In the genomic region with DNA sequence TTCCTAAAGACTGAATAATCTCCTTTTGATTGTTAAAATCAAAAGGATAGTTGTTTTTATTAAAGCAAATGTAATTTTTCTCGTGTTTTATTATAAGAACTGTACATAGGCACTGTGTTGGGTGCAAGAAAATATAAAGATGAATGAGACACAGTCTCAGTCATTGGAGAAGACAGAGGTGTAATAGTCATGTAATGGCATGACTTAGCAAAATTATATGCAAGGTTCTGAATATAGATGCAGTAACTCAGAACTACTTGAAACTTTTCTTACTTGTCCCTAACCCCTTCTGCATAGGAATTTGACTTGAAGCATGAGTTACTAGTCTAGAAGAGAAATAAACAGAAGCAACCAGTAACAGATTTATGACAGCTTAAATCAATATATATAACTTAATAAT, we compare ENCODE assay signal across 16 cellular contexts. TPM values are rescaled to one million over a fixed set of nuclear protein-coding genes. Genes with fewer than 3 reads are reported as not detected.
DNase-seq lines count a peak whose midpoint lies in the region; ATAC-seq, FAIRE-seq and TF ChIP-seq lines count a peak whose summit lies in the region.
"Had no signal": no experiment of that assay in that cellular context is flagged by ENCODE, and none has a peak within 500 bp of the region (broad histone marks: within the 10 kb centered on the region; RNA-seq: fewer than 3 reads in every experiment).

No MANE protein-coding gene starts in this region.

- H3K9me3 ChIP-seq in HepG2 (ENCODE audit: low read length): no peaks in the 10 kb centered on the region
- H3K9me3 ChIP-seq in right lobe of liver: no peaks in the 10 kb centered on the region

- in situ Hi-C loops in HepG2 (cut with HindIII; ENCODE audit: extremely low pct_ligation_motif_present, low pct_unique_long_range_greater_than_20kb): no loop called here

- 94% methylated on average over 1 of the region's 1 CpG for WGBS in HepG2 (ENCODE audit: low lambda C conversion rate)
- WGBS in right lobe of liver (ENCODE audit: insufficient coverage, low coverage, low lambda C conversion rate, missing lambda C conversion rate): 71% methylated on average over 1 of the region's 1 CpG

- peaks cover 22% of the 10 kb centered on the region for H4K20me1 ChIP-seq in HepG2 (ENCODE audit: insufficient read depth, low read length)

- H2AFZ ChIP-seq in HepG2 (ENCODE audit: low read length): no peak overlapping the region

- H3K79me2 ChIP-seq in HepG2 (ENCODE audit: insufficient read depth, low read length): peaks cover 56% of the 10 kb centered on the region

- peaks cover 25% of the 10 kb centered on the region for H3K4me1 Mint-ChIP-seq in stimulated activated effector memory CD8-positive, alpha-beta T cell treated with anti-CD3 and anti-CD28 coated beads, Interleukin-12 subunit alpha, Interleukin-12 subunit beta, amount 100 ng/mL, for 72 hours
- H3K4me1 Mint-ChIP-seq: H9 had no signal

- ATAC-seq in HepG2: no peak
- no peak for ATAC-seq in right lobe of liver
- ATAC-seq in stimulated activated effector memory CD8-positive, alpha-beta T cell treated with anti-CD3 and anti-CD28 coated beads, Interleukin-12 subunit alpha, Interleukin-12 subunit beta, amount 100 ng/mL, for 72 hours: no peak

- DNase-seq in HepG2 (ENCODE audit: low spot score) (no peak), right lobe of liver (no peak), NCI-H460 (ENCODE audit: extremely low read depth, low read depth) (peak; percentile 17), erythroblast (lab: John Stamatoyannopoulos, UW) (peak; percentile 16 to 63), NK-92 (lab: John Stamatoyannopoulos, UW; ENCODE audit: unreplicated experiment) (no peak), NCI-H69 (lab: John Stamatoyannopoulos, UW) (no peak)
- no peak for DNase-seq in stimulated activated effector memory CD8-positive, alpha-beta T cell treated with anti-CD3 and anti-CD28 coated beads, Interleukin-12 subunit alpha, Interleukin-12 subunit beta, amount 100 ng/mL, for 72 hours (ENCODE audit: low spot score in 2 of 2)
- DNase-seq: CD4-positive, CD25-positive, alpha-beta regulatory T cell; DMS53; H9; NCI-H187; NCI-H345; OCI-M1; RPMI8226; SIG-M5 had no signal

- TF ChIP-seq CTCF in HepG2 (CRISPR knock-in tag; IDR thresholded peaks at IDR 0.05): no peak
- no peak for TF ChIP-seq CTCF in right lobe of liver (IDR thresholded peaks at IDR 0.05)

- H3K4me3 ChIP-seq in HepG2 (replicated peaks in 1 of 3; ENCODE audit: insufficient read depth in 1 of 3, low read depth in 2 of 3, low read length in 3 of 3) (no peak overlapping the region), right lobe of liver (no peak overlapping the region)

- CTCF ChIA-PET in HepG2 (lab: Yijun Ruan, JAX; ENCODE audit: low intra/inter-chr PET ratio, low total read pairs): no interaction called here

- no peak for TF ChIP-seq POLR2A in HepG2 (IDR thresholded peaks at IDR 0.05; ENCODE audit: insufficient read depth in 1 of 2, low read depth in 2 of 2, low read length in 2 of 2)
- no peak for TF ChIP-seq POLR2A in right lobe of liver (IDR thresholded peaks at IDR 0.05)
- TF ChIP-seq POLR2A in erythroblast (IDR thresholded peaks at IDR 0.05; ENCODE audit: low read length): no peak

- peaks cover 100% of the 10 kb centered on the region for H3K36me3 Mint-ChIP-seq in stimulated activated effector memory CD8-positive, alpha-beta T cell treated with anti-CD3 and anti-CD28 coated beads, Interleukin-12 subunit alpha, Interleukin-12 subunit beta, amount 100 ng/mL, for 72 hours

- POLR2A ChIA-PET in HepG2 (lab: Yijun Ruan, JAX): interaction anchor here (0.6 to 2.4 kb wide), 3 partner anchors 15 to 209 kb away, joined by 3 to 8 read pairs (median 3); partner anchors contain the start of genes SOD2 and WTAP

- TF ChIP-seq RAD21 in HepG2 (CRISPR knock-in tag; IDR thresholded peaks at IDR 0.05): no peak

- TF ChIP-seq EP300 in HepG2 (IDR thresholded peaks at IDR 0.05; ENCODE audit: low read depth in 2 of 2, low read length in 2 of 2) (no peak), HepG2 (CRISPR knock-in tag; IDR thresholded peaks at IDR 0.05; ENCODE audit: borderline replicate concordance) (no peak)

- intact Hi-C loops in HepG2 (cut with micrococcal nuclease; ENCODE audit: unreplicated experiment): no loop called here
- intact Hi-C loops in right lobe of liver (cut with DNase I): no loop called here

- peak overlapping the region; percentile 22 for H3K27ac ChIP-seq in HepG2 (ENCODE audit: extremely low read length, insufficient read depth, low read length)
- H3K27ac ChIP-seq in right lobe of liver: no peak overlapping the region

- no peak for FAIRE-seq in HepG2 (lab: Jason Lieb, UNC)

- H3K4me3 Mint-ChIP-seq in stimulated activated effector memory CD8-positive, alpha-beta T cell treated with anti-CD3 and anti-CD28 coated beads, Interleukin-12 subunit alpha, Interleukin-12 subunit beta, amount 100 ng/mL, for 72 hours: no peak overlapping the region
- H3K4me3 Mint-ChIP-seq: B cell; CD4-positive, CD25-positive, alpha-beta regulatory T cell; H9 had no signal

- no peaks in the 10 kb centered on the region for H3K9me3 Mint-ChIP-seq in stimulated activated effector memory CD8-positive, alpha-beta T cell treated with anti-CD3 and anti-CD28 coated beads, Interleukin-12 subunit alpha, Interleukin-12 subunit beta, amount 100 ng/mL, for 72 hours
- H3K9me3 Mint-ChIP-seq: CD4-positive, CD25-positive, alpha-beta regulatory T cell; H9 had no signal

- H3K9ac ChIP-seq in HepG2 (ENCODE audit: insufficient read depth, low read depth, low read length): no peak overlapping the region

- peaks cover 26 to 90% of the 10 kb centered on the region in 2 experiments for H3K36me3 ChIP-seq in HepG2 (replicated peaks in 1 of 2; ENCODE audit: control insufficient read depth in 1 of 2, insufficient read depth in 2 of 2, low read length in 2 of 2)
- H3K36me3 ChIP-seq in right lobe of liver: peaks cover 5 to 87% (median 38%) of the 10 kb centered on the region in 4 donors

- H3K4me1 ChIP-seq in HepG2 (ENCODE audit: insufficient read depth, low read length) (no peaks in the 10 kb centered on the region), right lobe of liver (no peaks in the 10 kb centered on the region)

- H3K4me2 ChIP-seq in HepG2 (ENCODE audit: low read depth, low read length): no peak overlapping the region

- H3K27me3 ChIP-seq in HepG2 (ENCODE audit: control insufficient read depth in 1 of 2, insufficient read depth in 2 of 2, low read length in 2 of 2): no peaks in the 10 kb centered on the region
- no peaks in the 10 kb centered on the region for H3K27me3 ChIP-seq in right lobe of liver

- BruUV-seq in HepG2 (replicated peaks; lab: Mats Ljungman, UMichigan): no TSS peak

- H3K27ac Mint-ChIP-seq in stimulated activated effector memory CD8-positive, alpha-beta T cell treated with anti-CD3 and anti-CD28 coated beads, Interleukin-12 subunit alpha, Interleukin-12 subunit beta, amount 100 ng/mL, for 72 hours: peak overlapping the region; percentile 71
- H3K27ac Mint-ChIP-seq: B cell; CD4-positive, CD25-positive, alpha-beta regulatory T cell; H9 had no signal

RNA-seq across cellular contexts. Expression of gene WTAP, which starts 14.9 kb away (rescaled TPM):
- total RNA-seq in HepG2 (2016; rRNA removed; fragmentation: Illumina TruSeq; extraction: Trizol) (167 and 203 TPM in 2 replicates), right lobe of liver (10 to 100 TPM; 21.1 to 64.3 (median 37.6) TPM)
- total RNA-seq in HepG2 (2016; cell fraction: cytosol; rRNA removed; fragmentation: Illumina TruSeq; extraction: Trizol; ENCODE audit: low read depth): 67.7 and 76.4 TPM in 2 replicates
- 167 and 194 TPM in 2 replicates for total RNA-seq in HepG2 (2016; cell fraction: insoluble cytoplasmic fraction; rRNA removed; fragmentation: Illumina TruSeq; extraction: Trizol)
- total RNA-seq in HepG2 (2016; cell fraction: membrane; rRNA removed; fragmentation: Illumina TruSeq; extraction: Trizol): 157 and 172 TPM in 2 replicates
- 123 and 137 TPM in 2 replicates for total RNA-seq in HepG2 (2016; cell fraction: nucleus; rRNA removed; fragmentation: Illumina TruSeq; extraction: Trizol)
- polyA plus RNA-seq in HepG2 (2011; rRNA removed): 29.4 and 31.6 TPM in 2 replicates
- 14.5 and 23.5 TPM in 2 replicates for polyA plus RNA-seq in HepG2 (2011; cell fraction: cytosol; rRNA removed)
- 34.9 and 43.6 TPM in 2 replicates for polyA plus RNA-seq in HepG2 (2011; cell fraction: nucleus; rRNA removed)
- polyA plus RNA-seq in HepG2 (2012): 82.9 and 92.4 TPM in 2 replicates
- polyA plus RNA-seq in HepG2 (2016; cell fraction: cytosol; fragmentation: Illumina TruSeq; extraction: Trizol; ENCODE audit: low read depth): 82.6 and 108 TPM in 2 replicates
- polyA plus RNA-seq in HepG2 (2016; cell fraction: insoluble cytoplasmic fraction; fragmentation: Illumina TruSeq; extraction: Trizol; ENCODE audit: low read depth): 194 and 196 TPM in 2 replicates
- polyA plus RNA-seq in HepG2 (2016; cell fraction: membrane; fragmentation: Illumina TruSeq; extraction: Trizol; ENCODE audit: low read depth): 129 and 154 TPM in 2 replicates
- 169 and 179 TPM in 2 replicates for polyA plus RNA-seq in HepG2 (2016; cell fraction: nucleus; fragmentation: Illumina TruSeq; extraction: Trizol; ENCODE audit: insufficient read depth, low read depth)
- 21.5 and 32.6 TPM in 2 replicates for polyA minus RNA-seq in HepG2 (2011; rRNA and poly(A)+ RNA removed; ENCODE audit: low replicate concordance)
- polyA minus RNA-seq in HepG2 (2011; cell fraction: cytosol; rRNA and poly(A)+ RNA removed): 22.7 and 30.4 TPM in 2 replicates
- 131 and 155 TPM in 2 replicates for polyA minus RNA-seq in HepG2 (2011; cell fraction: nucleus; rRNA and poly(A)+ RNA removed)
- 57.4 and 65.7 TPM in 2 replicates for total RNA-seq in NCI-H460 (2014; rRNA removed; shearing (Covaris generic))
- 30.1 and 36.5 TPM in 2 replicates for polyA plus RNA-seq in NCI-H460 (2014; cell fraction: nucleus; rRNA removed)

RNA-seq across cellular contexts. Expression of gene ACAT2, which starts 19.7 kb away (rescaled TPM):
- total RNA-seq in HepG2 (2016; rRNA removed; fragmentation: Illumina TruSeq; extraction: Trizol) (534 and 775 TPM in 2 replicates), right lobe of liver (100 to 1,000 TPM in 1 of 6 experiments, 10 to 100 TPM in 5; 11.2 to 120 (median 52.2) TPM)
- total RNA-seq in HepG2 (2016; cell fraction: cytosol; rRNA removed; fragmentation: Illumina TruSeq; extraction: Trizol; ENCODE audit: low read depth): 162 and 165 TPM in 2 replicates
- 542 and 812 TPM in 2 replicates for total RNA-seq in HepG2 (2016; cell fraction: insoluble cytoplasmic fraction; rRNA removed; fragmentation: Illumina TruSeq; extraction: Trizol)
- total RNA-seq in HepG2 (2016; cell fraction: membrane; rRNA removed; fragmentation: Illumina TruSeq; extraction: Trizol): 231 and 232 TPM in 2 replicates
- total RNA-seq in HepG2 (2016; cell fraction: nucleus; rRNA removed; fragmentation: Illumina TruSeq; extraction: Trizol): 200 and 223 TPM in 2 replicates
- 121 and 132 TPM in 2 replicates for polyA plus RNA-seq in HepG2 (2011; rRNA removed)
- 62.8 and 103 TPM in 2 replicates for polyA plus RNA-seq in HepG2 (2011; cell fraction: cytosol; rRNA removed)
- 28.1 and 44.2 TPM in 2 replicates for polyA plus RNA-seq in HepG2 (2011; cell fraction: nucleus; rRNA removed)
- polyA plus RNA-seq in HepG2 (2012): 172 and 185 TPM in 2 replicates
- 142 and 156 TPM in 2 replicates for polyA plus RNA-seq in HepG2 (2016; cell fraction: cytosol; fragmentation: Illumina TruSeq; extraction: Trizol; ENCODE audit: low read depth)
- 580 and 631 TPM in 2 replicates for polyA plus RNA-seq in HepG2 (2016; cell fraction: insoluble cytoplasmic fraction; fragmentation: Illumina TruSeq; extraction: Trizol; ENCODE audit: low read depth)
- 160 and 171 TPM in 2 replicates for polyA plus RNA-seq in HepG2 (2016; cell fraction: membrane; fragmentation: Illumina TruSeq; extraction: Trizol; ENCODE audit: low read depth)
- polyA plus RNA-seq in HepG2 (2016; cell fraction: nucleus; fragmentation: Illumina TruSeq; extraction: Trizol; ENCODE audit: insufficient read depth, low read depth): 219 and 233 TPM in 2 replicates
- 52.5 and 89.6 TPM in 2 replicates for polyA minus RNA-seq in HepG2 (2011; rRNA and poly(A)+ RNA removed; ENCODE audit: low replicate concordance)
- polyA minus RNA-seq in HepG2 (2011; cell fraction: cytosol; rRNA and poly(A)+ RNA removed): 46.9 and 65.1 TPM in 2 replicates
- 46.6 and 77.2 TPM in 2 replicates for polyA minus RNA-seq in HepG2 (2011; cell fraction: nucleus; rRNA and poly(A)+ RNA removed)
- 12.7 and 13.0 TPM in 2 replicates for total RNA-seq in NCI-H460 (2014; rRNA removed; shearing (Covaris generic))
- polyA plus RNA-seq in NCI-H460 (2014; cell fraction: nucleus; rRNA removed): 27.4 and 32.4 TPM in 2 replicates

RNA-seq across cellular contexts. Expression of gene TCP1, which starts 47.2 kb away (rescaled TPM):
- total RNA-seq in HepG2 (2016; rRNA removed; fragmentation: Illumina TruSeq; extraction: Trizol): 553 and 677 TPM in 2 replicates
- 167 and 195 TPM in 2 replicates for total RNA-seq in HepG2 (2016; cell fraction: cytosol; rRNA removed; fragmentation: Illumina TruSeq; extraction: Trizol; ENCODE audit: low read depth)
- 558 and 662 TPM in 2 replicates for total RNA-seq in HepG2 (2016; cell fraction: insoluble cytoplasmic fraction; rRNA removed; fragmentation: Illumina TruSeq; extraction: Trizol)
- total RNA-seq in HepG2 (2016; cell fraction: membrane; rRNA removed; fragmentation: Illumina TruSeq; extraction: Trizol): 368 and 445 TPM in 2 replicates
- 262 and 285 TPM in 2 replicates for total RNA-seq in HepG2 (2016; cell fraction: nucleus; rRNA removed; fragmentation: Illumina TruSeq; extraction: Trizol)
- polyA plus RNA-seq in HepG2 (2011; rRNA removed): 102 and 116 TPM in 2 replicates
- polyA plus RNA-seq in HepG2 (2011; cell fraction: cytosol; rRNA removed): 99.2 and 105 TPM in 2 replicates
- 138 and 159 TPM in 2 replicates for polyA plus RNA-seq in HepG2 (2011; cell fraction: nucleus; rRNA removed)
- polyA plus RNA-seq in HepG2 (2012): 242 and 252 TPM in 2 replicates
- 157 and 173 TPM in 2 replicates for polyA plus RNA-seq in HepG2 (2016; cell fraction: cytosol; fragmentation: Illumina TruSeq; extraction: Trizol; ENCODE audit: low read depth)
- 584 and 596 TPM in 2 replicates for polyA plus RNA-seq in HepG2 (2016; cell fraction: insoluble cytoplasmic fraction; fragmentation: Illumina TruSeq; extraction: Trizol; ENCODE audit: low read depth)
- polyA plus RNA-seq in HepG2 (2016; cell fraction: membrane; fragmentation: Illumina TruSeq; extraction: Trizol; ENCODE audit: low read depth): 236 and 293 TPM in 2 replicates
- 406 and 459 TPM in 2 replicates for polyA plus RNA-seq in HepG2 (2016; cell fraction: nucleus; fragmentation: Illumina TruSeq; extraction: Trizol; ENCODE audit: insufficient read depth, low read depth)
- polyA minus RNA-seq in HepG2 (2011; rRNA and poly(A)+ RNA removed; ENCODE audit: low replicate concordance): 138 and 285 TPM in 2 replicates
- polyA minus RNA-seq in HepG2 (2011; cell fraction: cytosol; rRNA and poly(A)+ RNA removed): 242 and 244 TPM in 2 replicates
- polyA minus RNA-seq in HepG2 (2011; cell fraction: nucleus; rRNA and poly(A)+ RNA removed): 245 and 282 TPM in 2 replicates
- total RNA-seq in right lobe of liver: 10 to 100 TPM; 50.4 to 97.1 (median 77.8) TPM
- total RNA-seq in NCI-H460 (2014; rRNA removed; shearing (Covaris generic)): 203 and 233 TPM in 2 replicates
- 319 and 370 TPM in 2 replicates for polyA plus RNA-seq in NCI-H460 (2014; cell fraction: nucleus; rRNA removed)

RNA-seq across cellular contexts. Expression of gene MRPL18, which starts 48.1 kb away (rescaled TPM):
- total RNA-seq in HepG2 (2016; rRNA removed; fragmentation: Illumina TruSeq; extraction: Trizol) (176 and 241 TPM in 2 replicates), right lobe of liver (10 to 100 TPM; 26.6 to 78.5 (median 43.1) TPM)
- 87.3 and 95.0 TPM in 2 replicates for total RNA-seq in HepG2 (2016; cell fraction: cytosol; rRNA removed; fragmentation: Illumina TruSeq; extraction: Trizol; ENCODE audit: low read depth)
- total RNA-seq in HepG2 (2016; cell fraction: insoluble cytoplasmic fraction; rRNA removed; fragmentation: Illumina TruSeq; extraction: Trizol): 183 and 249 TPM in 2 replicates
- total RNA-seq in HepG2 (2016; cell fraction: membrane; rRNA removed; fragmentation: Illumina TruSeq; extraction: Trizol): 132 TPM in 2 replicates
- total RNA-seq in HepG2 (2016; cell fraction: nucleus; rRNA removed; fragmentation: Illumina TruSeq; extraction: Trizol): 62.7 and 70.4 TPM in 2 replicates
- 74.2 and 85.6 TPM in 2 replicates for polyA plus RNA-seq in HepG2 (2011; rRNA removed)
- 65.6 and 79.0 TPM in 2 replicates for polyA plus RNA-seq in HepG2 (2011; cell fraction: cytosol; rRNA removed)
- polyA plus RNA-seq in HepG2 (2011; cell fraction: nucleus; rRNA removed): 20.8 and 28.8 TPM in 2 replicates
- polyA plus RNA-seq in HepG2 (2012): 63.5 and 72.2 TPM in 2 replicates
- 85.1 and 96.0 TPM in 2 replicates for polyA plus RNA-seq in HepG2 (2016; cell fraction: cytosol; fragmentation: Illumina TruSeq; extraction: Trizol; ENCODE audit: low read depth)
- 291 and 300 TPM in 2 replicates for polyA plus RNA-seq in HepG2 (2016; cell fraction: insoluble cytoplasmic fraction; fragmentation: Illumina TruSeq; extraction: Trizol; ENCODE audit: low read depth)
- polyA plus RNA-seq in HepG2 (2016; cell fraction: membrane; fragmentation: Illumina TruSeq; extraction: Trizol; ENCODE audit: low read depth): 120 and 134 TPM in 2 replicates
- 124 and 125 TPM in 2 replicates for polyA plus RNA-seq in HepG2 (2016; cell fraction: nucleus; fragmentation: Illumina TruSeq; extraction: Trizol; ENCODE audit: insufficient read depth, low read depth)
- 34.2 and 40.9 TPM in 2 replicates for polyA minus RNA-seq in HepG2 (2011; rRNA and poly(A)+ RNA removed; ENCODE audit: low replicate concordance)
- 21.3 and 22.0 TPM in 2 replicates for polyA minus RNA-seq in HepG2 (2011; cell fraction: cytosol; rRNA and poly(A)+ RNA removed)
- 17.4 and 18.3 TPM in 2 replicates for polyA minus RNA-seq in HepG2 (2011; cell fraction: nucleus; rRNA and poly(A)+ RNA removed)
- 93.0 and 104 TPM in 2 replicates for total RNA-seq in NCI-H460 (2014; rRNA removed; shearing (Covaris generic))
- 68.1 and 82.9 TPM in 2 replicates for polyA plus RNA-seq in NCI-H460 (2014; cell fraction: nucleus; rRNA removed)

RNA-seq across cellular contexts. Expression of gene SOD2, which starts 49.1 kb away (rescaled TPM):
- 304 and 480 TPM in 2 replicates for total RNA-seq in HepG2 (2016; rRNA removed; fragmentation: Illumina TruSeq; extraction: Trizol)
- 45.4 and 49.6 TPM in 2 replicates for total RNA-seq in HepG2 (2016; cell fraction: cytosol; rRNA removed; fragmentation: Illumina TruSeq; extraction: Trizol; ENCODE audit: low read depth)
- total RNA-seq in HepG2 (2016; cell fraction: insoluble cytoplasmic fraction; rRNA removed; fragmentation: Illumina TruSeq; extraction: Trizol): 318 and 477 TPM in 2 replicates
- total RNA-seq in HepG2 (2016; cell fraction: membrane; rRNA removed; fragmentation: Illumina TruSeq; extraction: Trizol): 107 and 113 TPM in 2 replicates
- 139 and 147 TPM in 2 replicates for total RNA-seq in HepG2 (2016; cell fraction: nucleus; rRNA removed; fragmentation: Illumina TruSeq; extraction: Trizol)
- 309 and 347 TPM in 2 replicates for polyA plus RNA-seq in HepG2 (2011; rRNA removed)
- 344 and 402 TPM in 2 replicates for polyA plus RNA-seq in HepG2 (2011; cell fraction: cytosol; rRNA removed)
- 137 and 170 TPM in 2 replicates for polyA plus RNA-seq in HepG2 (2011; cell fraction: nucleus; rRNA removed)
- 224 and 410 TPM in 2 replicates for polyA plus RNA-seq in HepG2 (2012)
- polyA plus RNA-seq in HepG2 (2016; cell fraction: cytosol; fragmentation: Illumina TruSeq; extraction: Trizol; ENCODE audit: low read depth): 49.9 and 50.9 TPM in 2 replicates
- polyA plus RNA-seq in HepG2 (2016; cell fraction: insoluble cytoplasmic fraction; fragmentation: Illumina TruSeq; extraction: Trizol; ENCODE audit: low read depth): 348 and 371 TPM in 2 replicates
- polyA plus RNA-seq in HepG2 (2016; cell fraction: membrane; fragmentation: Illumina TruSeq; extraction: Trizol; ENCODE audit: low read depth): 68.6 and 72.0 TPM in 2 replicates
- polyA plus RNA-seq in HepG2 (2016; cell fraction: nucleus; fragmentation: Illumina TruSeq; extraction: Trizol; ENCODE audit: insufficient read depth, low read depth): 136 and 146 TPM in 2 replicates
- polyA minus RNA-seq in HepG2 (2011; rRNA and poly(A)+ RNA removed; ENCODE audit: low replicate concordance): 155 and 334 TPM in 2 replicates
- 233 and 325 TPM in 2 replicates for polyA minus RNA-seq in HepG2 (2011; cell fraction: cytosol; rRNA and poly(A)+ RNA removed)
- polyA minus RNA-seq in HepG2 (2011; cell fraction: nucleus; rRNA and poly(A)+ RNA removed): 105 and 146 TPM in 2 replicates
- 1,000 to 10,000 TPM in 3 of 6 experiments, 100 to 1,000 TPM in 3; 606 to 3,254 (median 1,720) TPM for total RNA-seq in right lobe of liver
- 125 and 135 TPM in 2 replicates for total RNA-seq in NCI-H460 (2014; rRNA removed; shearing (Covaris generic))
- polyA plus RNA-seq in NCI-H460 (2014; cell fraction: nucleus; rRNA removed): 75.0 and 75.9 TPM in 2 replicates

Comparison
In these comparisons a context has a peak if more than half of its experiments do, and no peak if none do; other contexts are left out.
1. DNase-seq: peak in NCI-H460 (single experiment) and erythroblast (2 of 2); none in HepG2 (single experiment), right lobe of liver (0 of 3), stimulated activated effector memory CD8-positive, alpha-beta T cell treated with anti-CD3 and anti-CD28 coated beads, Interleukin-12 subunit alpha, Interleukin-12 subunit beta, amount 100 ng/mL, for 72 hours (0 of 2), NK-92 (single experiment) and NCI-H69 (single experiment).